In genomic region chr16:69339289-69340094, GRCh38 we compare ENCODE assay signal across 8 cellular contexts.
A peak's percentile ranks its signal among the peaks of the same experiment; 100 is the strongest.
DNase-seq lines count a peak whose midpoint lies in the region; ATAC-seq and TF ChIP-seq lines count a peak whose summit lies in the region.

Gene COG8 (minus strand): TSS chr16:69339564. CDS start chr16:69339552, 12 bp downstream.
Gene NIP7 (plus strand): TSS chr16:69339772. CDS start chr16:69339830, 58 bp downstream.

- peaks cover 48% of the 10 kb centered on the region for H3K79me2 ChIP-seq in MM.1S (ENCODE audit: low read length)

- H3K4me1 Mint-ChIP-seq in nephron progenitor cell = peaks cover 42% of the 10 kb centered on the region
- H3K4me1 Mint-ChIP-seq in stimulated activated naive CD8-positive, alpha-beta T cell treated with anti-CD3 and anti-CD28 coated beads, Interleukin-15, amount 100 ng/mL, for 72 hours = peaks cover 64% of the 10 kb centered on the region

- H3K9me3 ChIP-seq in HAP-1 (no peaks in the 10 kb centered on the region), MM.1S (replicated peaks; ENCODE audit: insufficient read depth, low read length) (no peaks in the 10 kb centered on the region)

- H3K27me3 Mint-ChIP-seq in nephron progenitor cell (ENCODE audit: low read depth, poor library complexity) = no peaks in the 10 kb centered on the region
- H3K27me3 Mint-ChIP-seq in stimulated activated naive CD8-positive, alpha-beta T cell treated with anti-CD3 and anti-CD28 coated beads, Interleukin-15, amount 100 ng/mL, for 72 hours = no peaks in the 10 kb centered on the region

- ATAC-seq in stimulated activated naive CD8-positive, alpha-beta T cell treated with anti-CD3 and anti-CD28 coated beads, Interleukin-15, amount 100 ng/mL, for 72 hours = peak; percentile 95

- H3K27ac Mint-ChIP-seq in nephron progenitor cell = peak within 1 kb of the TSS; percentile 99
- H3K27ac Mint-ChIP-seq in stimulated activated naive CD8-positive, alpha-beta T cell treated with anti-CD3 and anti-CD28 coated beads, Interleukin-15, amount 100 ng/mL, for 72 hours = peak within 1 kb of the TSS; percentile 97 to 99

- DNase-seq in GDM1 (lab: John Stamatoyannopoulos, UW) = peak; percentile 81
- peak; percentile 97 to 98 for DNase-seq in HAP-1 (ENCODE audit: low spot score in 2 of 2)
- peak; percentile 98 for DNase-seq in MM.1S
- DNase-seq in SIG-M5 (lab: John Stamatoyannopoulos, UW) = peak; percentile 86
- peak; percentile 62 for DNase-seq in activated gamma-delta T cell (lab: John Stamatoyannopoulos, UW)
- DNase-seq in fibroblast of the conjunctiva (ENCODE audit: low read depth) = peak; percentile 97
- peak; percentile 93 for DNase-seq in nephron progenitor cell
- DNase-seq in stimulated activated naive CD8-positive, alpha-beta T cell treated with anti-CD3 and anti-CD28 coated beads, Interleukin-15, amount 100 ng/mL, for 72 hours = peak; percentile 94

- H3K4me1 ChIP-seq in HAP-1 (peaks cover 13% of the 10 kb centered on the region), MM.1S (ENCODE audit: low read length) (peaks cover 12% of the 10 kb centered on the region; the same call in 1 of the 2 replicates)

- peak within 1 kb of the TSS; percentile 89 for H3K9ac ChIP-seq in MM.1S (ENCODE audit: low read length)

- no peaks in the 10 kb centered on the region for H3K9me2 ChIP-seq in MM.1S (replicated peaks; ENCODE audit: insufficient read depth, low read length)

- no peaks in the 10 kb centered on the region for H3K9me3 Mint-ChIP-seq in nephron progenitor cell
- H3K9me3 Mint-ChIP-seq in stimulated activated naive CD8-positive, alpha-beta T cell treated with anti-CD3 and anti-CD28 coated beads, Interleukin-15, amount 100 ng/mL, for 72 hours = no peaks in the 10 kb centered on the region

- peak within 1 kb of the TSS; percentile 64 for H2AFZ ChIP-seq in MM.1S (ENCODE audit: low read length)

- H3K27ac ChIP-seq in MM.1S (ENCODE audit: low read length) = peak within 1 kb of the TSS; percentile 73

- H3K4me3 ChIP-seq in HAP-1 (peak within 1 kb of the TSS; percentile 85), MM.1S (ENCODE audit: low read length) (peak within 1 kb of the TSS; percentile 92)

- peaks cover 11% of the 10 kb centered on the region; the same call in 1 of the 2 replicates for H3F3A ChIP-seq in MM.1S (ENCODE audit: insufficient read depth, low read length)

- H3K36me3 Mint-ChIP-seq in nephron progenitor cell (ENCODE audit: low read depth) = peaks cover 48% of the 10 kb centered on the region

- peak within 1 kb of the TSS; percentile 100 for H3K4me3 Mint-ChIP-seq in nephron progenitor cell
- peak within 1 kb of the TSS; percentile 93 to 100 for H3K4me3 Mint-ChIP-seq in stimulated activated naive CD8-positive, alpha-beta T cell treated with anti-CD3 and anti-CD28 coated beads, Interleukin-15, amount 100 ng/mL, for 72 hours

- H3K27me3 ChIP-seq in HAP-1 (ENCODE audit: low read depth) (no peaks in the 10 kb centered on the region), MM.1S (replicated peaks; ENCODE audit: insufficient read depth, low read length) (no peaks in the 10 kb centered on the region)

- H3K36me3 ChIP-seq in HAP-1 (replicated peaks) (peaks cover 63% of the 10 kb centered on the region), MM.1S (replicated peaks; ENCODE audit: insufficient read depth, low read length) (peaks cover 6% of the 10 kb centered on the region; the same call in 1 of the 2 replicates)

- TF ChIP-seq CTCF in MM.1S (IDR thresholded peaks at IDR 0.05; ENCODE audit: low read length) = peak; percentile 73
- TF ChIP-seq CTCF in nephron progenitor cell (IDR thresholded peaks at IDR 0.05) = peak; percentile 82

- in situ Hi-C loops in HAP-1 (cut with MboI; ENCODE audit: low sequenced_read_pairs) = no loop called here

- H4K20me1 ChIP-seq in MM.1S (ENCODE audit: insufficient read depth, low read length) = no peaks in the 10 kb centered on the region

- peak within 1 kb of the TSS; percentile 94 for H3K4me2 ChIP-seq in MM.1S (ENCODE audit: low read depth, low read length)

Comparison
In these comparisons a context has a peak if more than half of its experiments do, and no peak if none do; other contexts are left out.
1. Peak in every context shown above with its lines: DNase-seq, ATAC-seq, H3K4me3 ChIP-seq and H3K27ac ChIP-seq.